In genomic region chr14:74975059-74975810, GRCh38 we compare ENCODE assay signal across 17 cellular contexts. TPM values are rescaled to one million over a fixed set of nuclear protein-coding genes. Genes with fewer than 3 reads are reported as not detected.
DNase-seq lines count a peak whose midpoint lies in the region; ATAC-seq, FAIRE-seq and TF ChIP-seq lines count a peak whose summit lies in the region.
"Had no signal": no experiment of that assay in that cellular context is flagged by ENCODE, and none has a peak within 500 bp of the region (broad histone marks: within the 10 kb centered on the region; RNA-seq: fewer than 3 reads in every experiment).

No MANE protein-coding gene starts in this region.

- DNase-seq in Peyer's patch (peak in 2 of 3 donors; percentile 30 to 70), fibroblast of the aortic adventitia (ENCODE audit: low read depth) (peak; percentile 29), mucosa of descending colon (peak; percentile 66 to 78 (median 70)), tibial nerve (ENCODE audit: low spot score in 2 of 2) (peak; percentile 93 to 96), frontal cortex (ENCODE audit: low spot score in 2 of 2) (no peak), NCI-H187 treated with DMSO at 0.1 percent for 48 hours (lab: John Stamatoyannopoulos, UW) (no peak), GM12891 (ENCODE audit: insufficient read length, low spot score) (no peak)
- DNase-seq: activated CD8-positive, alpha-beta memory T cell treated with anti-CD3 and anti-CD28 coated beads, Interleukin-2, amount 50 U/mL, for 4 hours; activated naive CD8-positive, alpha-beta T cell treated with anti-CD3 and anti-CD28 coated beads for 36 hours; C1 segment of cervical spinal cord; Kasumi-1; mesenchymal stem cell; NCI-H1694 treated with DMSO at 0.1 percent for 48 hours; stimulated activated CD8-positive, alpha-beta memory T cell treated with anti-CD3 and anti-CD28 coated beads, Interleukin-4, amount 100 ng/mL, for 48 hours; T-cell had no signal

- peak; percentile 18 for ATAC-seq in mucosa of descending colon
- ATAC-seq: T-cell had no signal

- H3K4me3 ChIP-seq in Peyer's patch: no peak overlapping the region
- H3K4me3 ChIP-seq in fibroblast of the aortic adventitia (ENCODE audit: low read depth, low read length): no peak overlapping the region
- no peak overlapping the region for H3K4me3 ChIP-seq in mucosa of descending colon
- H3K4me3 ChIP-seq in tibial nerve: no peak overlapping the region

- TF ChIP-seq EP300 in tibial nerve (IDR thresholded peaks at IDR 0.05): peak in 1 of 2 donors; percentile 53

- FAIRE-seq in frontal cortex (lab: Jason Lieb, UNC): no peak
- FAIRE-seq in GM12891 (lab: Jason Lieb, UNC): no peak
- FAIRE-seq: RCC 7860 had no signal

- H3K27me3 ChIP-seq in Peyer's patch (no peaks in the 10 kb centered on the region), tibial nerve (no peaks in the 10 kb centered on the region)

- H3K9me3 ChIP-seq in Peyer's patch (no peaks in the 10 kb centered on the region), mucosa of descending colon (no peaks in the 10 kb centered on the region), tibial nerve (no peaks in the 10 kb centered on the region)

- no peak for TF ChIP-seq CTCF in Peyer's patch (IDR thresholded peaks at IDR 0.05)
- TF ChIP-seq CTCF in fibroblast of the aortic adventitia (IDR thresholded peaks at IDR 0.05; ENCODE audit: insufficient read depth, low read length): no peak
- TF ChIP-seq CTCF in mucosa of descending colon (IDR thresholded peaks at IDR 0.05): no peak
- no peak for TF ChIP-seq CTCF in tibial nerve (IDR thresholded peaks at IDR 0.05)

- WGBS in tibial nerve, 2 donors: 63 to 73% methylated on average over 6 to 11 of the region's 12 CpGs

- intact Hi-C loops in mucosa of descending colon (cut with DNase I, micrococcal nuclease): no loop called here

- H3K36me3 ChIP-seq in Peyer's patch (no peaks in the 10 kb centered on the region), mucosa of descending colon (ENCODE audit: low read depth) (no peaks in the 10 kb centered on the region), tibial nerve (no peaks in the 10 kb centered on the region)

- H3K4me1 ChIP-seq in Peyer's patch (peaks cover 0 to 16% (median 1%) of the 10 kb centered on the region in 4 donors), mucosa of descending colon (ENCODE audit: low read depth) (no peaks in the 10 kb centered on the region), tibial nerve (peaks cover 0 to 57% (median 6%) of the 10 kb centered on the region in 4 donors)

- peak overlapping the region in 2 of 4 donors; percentile 31 to 38 for H3K27ac ChIP-seq in Peyer's patch
- H3K27ac ChIP-seq in tibial nerve: peak overlapping the region in 1 of 4 donors; percentile 72
- H3K27ac ChIP-seq: epithelial cell of prostate had no signal

- TF ChIP-seq POLR2A in Peyer's patch (IDR thresholded peaks at IDR 0.05) (no peak), tibial nerve (IDR thresholded peaks at IDR 0.05) (no peak), GM12891 (IDR thresholded peaks at IDR 0.05; ENCODE audit: low read depth, low read length) (no peak)

TF ChIP-seq in GM12891, 5 proteins besides CTCF, POLR2A, EP300 and RAD21:
- TF ChIP-seq TAF1 (IDR thresholded peaks at IDR 0.05; ENCODE audit: low read depth, low read length) (no peak), PAX5 (IDR thresholded peaks at IDR 0.05; ENCODE audit: insufficient read depth, low read length, severe bottlenecking) (no peak), POU2F2 (IDR thresholded peaks at IDR 0.05; ENCODE audit: low read depth, low read length) (no peak), SPI1 (IDR thresholded peaks at IDR 0.05; ENCODE audit: low read depth, low read length) (no peak), POLR2AphosphoS5 (IDR thresholded peaks at IDR 0.05; ENCODE audit: low read depth, low read length) (no peak)

RNA-seq across cellular contexts. Expression of gene PGF, which starts 19.8 kb away (rescaled TPM):
- total RNA-seq in Peyer's patch: 10 to 100 TPM in 2 of 4 donors, 1 to 10 TPM in 2; 7.3 to 28.1 (median 10.8) TPM
- 0.36 and 2.1 TPM in 2 replicates for total RNA-seq in fibroblast of the aortic adventitia (ENCODE audit: low replicate concordance)
- 1 to 10 TPM in 2 of 3 donors, under 1 TPM in 1; 0.96 to 3.1 (median 2.3) TPM for total RNA-seq in mucosa of descending colon
- 10 to 100 TPM; 13.2 to 39.5 (median 18.0) TPM for total RNA-seq in tibial nerve
- total RNA-seq in frontal cortex: 2.9 TPM
- 3.9 TPM for polyA plus RNA-seq in GM12891 (2012; ENCODE audit: low read depth, missing spikeins)

RNA-seq across cellular contexts. Expression of gene EIF2B2, which starts 27.5 kb away (rescaled TPM):
- total RNA-seq in Peyer's patch (10 to 100 TPM; 32.3 to 38.6 (median 34.7) TPM), fibroblast of the aortic adventitia (ENCODE audit: low replicate concordance) (16.4 and 34.2 TPM in 2 replicates), mucosa of descending colon (10 to 100 TPM; 40.6 to 50.9 (median 46.3) TPM), tibial nerve (10 to 100 TPM; 26.1 to 44.9 (median 36.1) TPM), frontal cortex (26.5 TPM)
- 49.2 TPM for polyA plus RNA-seq in GM12891 (2012; ENCODE audit: low read depth, missing spikeins)

RNA-seq across cellular contexts. Expression of gene RPS6KL1, which starts 52.2 kb away (rescaled TPM):
- total RNA-seq in Peyer's patch: 10 to 100 TPM in 1 of 4 donors, 1 to 10 TPM in 3; 4.2 to 12.7 (median 6.7) TPM
- total RNA-seq in fibroblast of the aortic adventitia (ENCODE audit: low replicate concordance): 0.09 and 1.6 TPM in 2 replicates
- 10 to 100 TPM in 2 of 3 donors, 1 to 10 TPM in 1; 7.7 to 12.7 (median 11.5) TPM for total RNA-seq in mucosa of descending colon
- 10 to 100 TPM in 2 of 4 donors, 1 to 10 TPM in 2; 2.0 to 20.7 (median 7.7) TPM for total RNA-seq in tibial nerve
- total RNA-seq in frontal cortex: 23.6 TPM
- 1.0 TPM for polyA plus RNA-seq in GM12891 (2012; ENCODE audit: low read depth, missing spikeins)

Comparison
In these comparisons a context has a peak if more than half of its experiments do, and no peak if none do; other contexts are left out.
1. DNase-seq: peak in Peyer's patch (2 of 3), fibroblast of the aortic adventitia (single experiment), mucosa of descending colon (3 of 3) and tibial nerve (2 of 2); none in frontal cortex (0 of 2), NCI-H187 treated with DMSO at 0.1 percent for 48 hours (single experiment) and GM12891 (single experiment).